23 cellular contexts compared by ENCODE assay signal in genomic region chr2:157326683-157327082, GRCh38. TPM values are rescaled to one million over a fixed set of nuclear protein-coding genes. Genes with fewer than 3 reads are reported as not detected.
DNase-seq lines count a peak whose midpoint lies in the region; ATAC-seq and TF ChIP-seq lines count a peak whose summit lies in the region.
"Had no signal": no experiment of that assay in that cellular context is flagged by ENCODE, and none has a peak within 500 bp of the region (broad histone marks: within the 10 kb centered on the region; RNA-seq: fewer than 3 reads in every experiment).

No MANE protein-coding gene starts in this region.

- intact Hi-C loops in spleen (cut with DNase I; ENCODE audit: low total_unique reads) = no loop called here

- no peaks in the 10 kb centered on the region for H3K9me3 Mint-ChIP-seq in activated CD8-positive, alpha-beta memory T cell treated with anti-CD3 and anti-CD28 coated beads, Interleukin-2, amount 10 ng/mL, durations not matched to agents 7 days and 5 days (ENCODE audit: low read depth)
- H3K9me3 Mint-ChIP-seq in stimulated activated naive B cell treated with anti-CD40 and anti-IgM and Interleukin-4, amounts not matched to agents 10 μg/mL and 1 μg/mL and 100 μg/mL, for 72 hours = no peaks in the 10 kb centered on the region
- H3K9me3 Mint-ChIP-seq: memory B cell; stimulated activated memory B cell treated with anti-CD40 and anti-IgM and Interleukin-4, amounts not matched to agents 10 μg/mL and 1 μg/mL and 100 μg/mL, for 72 hours; T-helper 1 cell treated with Interleukin-12 subunit alpha and Interleukin-12 subunit beta and Interleukin-4 antibody, amounts not matched to agents 30 μg/mL and 1 μg/mL, for 36 hours had no signal

- H3K36me3 Mint-ChIP-seq in activated CD8-positive, alpha-beta memory T cell treated with anti-CD3 and anti-CD28 coated beads, Interleukin-2, amount 10 ng/mL, durations not matched to agents 7 days and 5 days = peaks cover 11% of the 10 kb centered on the region
- H3K36me3 Mint-ChIP-seq in stimulated activated naive B cell treated with anti-CD40 and anti-IgM and Interleukin-4, amounts not matched to agents 10 μg/mL and 1 μg/mL and 100 μg/mL, for 72 hours = peaks cover 0 to 15% of the 10 kb centered on the region in 2 donors

- TF ChIP-seq CTCF in spleen (IDR thresholded peaks at IDR 0.05 in 8 of 11, conservative IDR thresholded peaks at IDR 0.05 in 3 of 11) (no peak), GM10248 (IDR thresholded peaks at IDR 0.05; ENCODE audit: control extremely low read depth, extremely low read depth, low read depth, missing control alignments) (no peak)

- CTCF ChIA-PET in activated CD8-positive, alpha-beta memory T cell treated with anti-CD3 and anti-CD28 coated beads, Interleukin-2, amount 10 ng/mL, durations not matched to agents 7 days and 5 days (lab: Charles Lee) = interaction anchor here (0.8 to 12.0 kb wide), 25 partner anchors 9 to 684 kb away, joined by 3 to 109 read pairs (median 10); partner anchors contain the start of gene ACVR1C
- CTCF ChIA-PET in GM10248 (lab: Yijun Ruan, JAX) = interaction anchor here (0.8 to 16.8 kb wide), 44 partner anchors 9 to 685 kb away, joined by 3 to 258 read pairs (median 8); partner anchors contain the start of gene CYTIP

- TF ChIP-seq POLR2A in erythroblast (IDR thresholded peaks at IDR 0.05; ENCODE audit: low read length) (no peak), spleen (IDR thresholded peaks at IDR 0.05) (no peak)

- no peak overlapping the region for H3K4me3 ChIP-seq in spleen
- H3K4me3 ChIP-seq: A549, body of pancreas, GM23248, vagina had no signal

- no peak for DNase-seq in activated CD8-positive, alpha-beta memory T cell treated with anti-CD3 and anti-CD28 coated beads, Interleukin-2, amount 10 ng/mL, durations not matched to agents 7 days and 5 days
- no peak for DNase-seq in activated CD8-positive, alpha-beta memory T cell treated with anti-CD3 and anti-CD28 coated beads, Interleukin-2, amount 50 U/mL, for 4 hours
- DNase-seq in NCI-H82 (lab: John Stamatoyannopoulos, UW) (peak; percentile 51), erythroblast (lab: John Stamatoyannopoulos, UW) (peak; percentile 10 to 68), NCI-H2107 treated with DMSO at 0.1 percent for 48 hours (lab: John Stamatoyannopoulos, UW; ENCODE audit: unreplicated experiment) (no peak), spleen (no peak), GM10248 (ENCODE audit: extremely low spot score) (no peak)
- no peak for DNase-seq in stimulated activated naive B cell treated with anti-CD40 and anti-IgM and Interleukin-4, amounts not matched to agents 10 μg/mL and 1 μg/mL and 100 μg/mL, for 72 hours
- DNase-seq: activated T-cell treated with anti-CD3 and anti-CD28 coated beads, Interleukin-2, amount 50 U/mL, for 1 hour; AML-193; body of pancreas; CD4-positive, alpha-beta memory T cell; GM23248; NCI-H1436 treated with DMSO at 0.1 percent for 48 hours; SK-N-SH; stimulated activated CD4-positive, alpha-beta T cell treated with anti-CD3 and anti-CD28 coated beads, Interleukin-4, amount 100 ng/mL, for 4 hours had no signal

- peak overlapping the region; percentile 58 for H3K27ac Mint-ChIP-seq in activated CD8-positive, alpha-beta memory T cell treated with anti-CD3 and anti-CD28 coated beads, Interleukin-2, amount 10 ng/mL, durations not matched to agents 7 days and 5 days
- H3K27ac Mint-ChIP-seq in stimulated activated naive B cell treated with anti-CD40 and anti-IgM and Interleukin-4, amounts not matched to agents 10 μg/mL and 1 μg/mL and 100 μg/mL, for 72 hours = peak overlapping the region; percentile 56
- H3K27ac Mint-ChIP-seq: T-helper 1 cell treated with Interleukin-12 subunit alpha and Interleukin-12 subunit beta and Interleukin-4 antibody, amounts not matched to agents 30 μg/mL and 1 μg/mL, for 36 hours had no signal

- peaks cover 29% of the 10 kb centered on the region for H3K4me1 Mint-ChIP-seq in activated CD8-positive, alpha-beta memory T cell treated with anti-CD3 and anti-CD28 coated beads, Interleukin-2, amount 10 ng/mL, durations not matched to agents 7 days and 5 days
- H3K4me1 Mint-ChIP-seq in stimulated activated naive B cell treated with anti-CD40 and anti-IgM and Interleukin-4, amounts not matched to agents 10 μg/mL and 1 μg/mL and 100 μg/mL, for 72 hours = peaks cover 14 to 15% of the 10 kb centered on the region in 2 donors

- H3K4me1 ChIP-seq in spleen = peaks cover 0 to 16% (median 10%) of the 10 kb centered on the region in 6 donors
- H3K4me1 ChIP-seq: vagina had no signal

- no peaks in the 10 kb centered on the region for H3K27me3 Mint-ChIP-seq in activated CD8-positive, alpha-beta memory T cell treated with anti-CD3 and anti-CD28 coated beads, Interleukin-2, amount 10 ng/mL, durations not matched to agents 7 days and 5 days
- H3K27me3 Mint-ChIP-seq in stimulated activated naive B cell treated with anti-CD40 and anti-IgM and Interleukin-4, amounts not matched to agents 10 μg/mL and 1 μg/mL and 100 μg/mL, for 72 hours = no peaks in the 10 kb centered on the region
- H3K27me3 Mint-ChIP-seq: CD4-positive, alpha-beta memory T cell; memory B cell; stimulated activated memory B cell treated with anti-CD40 and anti-IgM and Interleukin-4, amounts not matched to agents 10 μg/mL and 1 μg/mL and 100 μg/mL, for 72 hours had no signal

- POLR2A ChIA-PET in GM10248 (lab: Yijun Ruan, JAX) = no interaction called here

- 89 to 95% (median 93%) methylated on average over 3 of the region's 3 CpGs for WGBS in spleen, 5 donors

- H3K27ac ChIP-seq in spleen = no peak overlapping the region
- H3K27ac ChIP-seq: A549, body of pancreas, GM23248, vagina had no signal

- no peaks in the 10 kb centered on the region for H3K27me3 ChIP-seq in spleen (replicated peaks in 1 of 7)
- H3K27me3 ChIP-seq: body of pancreas, vagina had no signal

- no peak for ATAC-seq in activated CD8-positive, alpha-beta memory T cell treated with anti-CD3 and anti-CD28 coated beads, Interleukin-2, amount 10 ng/mL, durations not matched to agents 7 days and 5 days
- no peak for ATAC-seq in stimulated activated naive B cell treated with anti-CD40 and anti-IgM and Interleukin-4, amounts not matched to agents 10 μg/mL and 1 μg/mL and 100 μg/mL, for 72 hours (replicated peaks)

- no peak overlapping the region for H3K4me3 Mint-ChIP-seq in activated CD8-positive, alpha-beta memory T cell treated with anti-CD3 and anti-CD28 coated beads, Interleukin-2, amount 10 ng/mL, durations not matched to agents 7 days and 5 days
- no peak overlapping the region for H3K4me3 Mint-ChIP-seq in stimulated activated naive B cell treated with anti-CD40 and anti-IgM and Interleukin-4, amounts not matched to agents 10 μg/mL and 1 μg/mL and 100 μg/mL, for 72 hours
- H3K4me3 Mint-ChIP-seq: memory B cell; stimulated activated memory B cell treated with anti-CD40 and anti-IgM and Interleukin-4, amounts not matched to agents 10 μg/mL and 1 μg/mL and 100 μg/mL, for 72 hours; T-helper 1 cell treated with Interleukin-12 subunit alpha and Interleukin-12 subunit beta and Interleukin-4 antibody, amounts not matched to agents 30 μg/mL and 1 μg/mL, for 36 hours had no signal

- H3K9me3 ChIP-seq in spleen = no peaks in the 10 kb centered on the region
- H3K9me3 ChIP-seq: A549, body of pancreas, SK-N-SH, vagina had no signal

- no peaks in the 10 kb centered on the region for H3K36me3 ChIP-seq in spleen
- H3K36me3 ChIP-seq: vagina had no signal

RNA-seq across cellular contexts. Expression of gene ERMN, which starts 1.1 kb away (rescaled TPM):
- total RNA-seq in activated CD8-positive, alpha-beta memory T cell treated with anti-CD3 and anti-CD28 coated beads, Interleukin-2, amount 10 ng/mL, durations not matched to agents 7 days and 5 days = 1 to 10 TPM; 2.9 to 3.7 TPM
- total RNA-seq in spleen = 1 to 10 TPM; 2.1 to 10.0 (median 4.4) TPM
- 1 to 10 TPM; 1.1 to 3.5 (median 2.4) TPM for polyA plus RNA-seq in spleen
- total RNA-seq: chondrocyte, GM23248, kidney epithelial cell, vagina had no signal
- polyA plus RNA-seq: A549, GM23248, SK-N-SH had no signal

Comparison
In these comparisons a context has a peak if more than half of its experiments do, and no peak if none do; other contexts are left out.
1. DNase-seq: peak in NCI-H82 (single experiment) and erythroblast (2 of 2); none in activated CD8-positive, alpha-beta memory T cell treated with anti-CD3 and anti-CD28 coated beads, Interleukin-2, amount 10 ng/mL, durations not matched to agents 7 days and 5 days (single experiment), activated CD8-positive, alpha-beta memory T cell treated with anti-CD3 and anti-CD28 coated beads, Interleukin-2, amount 50 U/mL, for 4 hours (single experiment), stimulated activated naive B cell treated with anti-CD40 and anti-IgM and Interleukin-4, amounts not matched to agents 10 μg/mL and 1 μg/mL and 100 μg/mL, for 72 hours (single experiment), NCI-H2107 treated with DMSO at 0.1 percent for 48 hours (single experiment), spleen (single experiment) and GM10248 (single experiment).